Comparison of ENCODE assay signal across 8 cellular contexts in genomic region chr12:65822732-65823480, GRCh38. TPM values are rescaled to one million over a fixed set of nuclear protein-coding genes. Genes with fewer than 3 reads are reported as not detected.
A peak's percentile ranks its signal among the peaks of the same experiment; 100 is the strongest.
DNase-seq lines count a peak whose midpoint lies in the region; ATAC-seq, FAIRE-seq and TF ChIP-seq lines count a peak whose summit lies in the region.

No MANE protein-coding gene starts in this region.

- peak; percentile 72 for ATAC-seq in WTC11
- no peak for ATAC-seq in GM21528 (IDR thresholded peaks at IDR 0.05; ENCODE audit: low FRiP score, unreplicated experiment)

- CTCF ChIA-PET in AG04449 (lab: Yijun Ruan, JAX) (interaction anchor here (1.6 kb wide), 1 partner anchor 113 kb away, joined by 3 read pairs; no protein-coding TSS in a partner anchor), WTC11 (lab: Charles Lee) (interaction anchor here (0.7 to 1.6 kb wide), 5 partner anchors 80 to 266 kb away, joined by 3 to 10 read pairs (median 4); no protein-coding TSS in a partner anchor)

- no peaks in the 10 kb centered on the region for H3K27me3 Mint-ChIP-seq in WTC11 (ENCODE audit: low read depth)

- no peak for TF ChIP-seq POLR2A in H54 (IDR thresholded peaks at IDR 0.05; ENCODE audit: low read depth, low read length)

- DNase-seq in AG04449 (ENCODE audit: low read depth, low spot score) = no peak
- DNase-seq in H54 (ENCODE audit: insufficient read length, low spot score) = peak; percentile 57
- DNase-seq in WTC11 (ENCODE audit: low spot score) = peak; percentile 79
- peak; percentile 81 for DNase-seq in iPS DF 4.7 (ENCODE audit: extremely low read depth, low spot score)
- DNase-seq in stromal cell of bone marrow (ENCODE audit: low read depth) = peak; percentile 36
- DNase-seq in NCI-H1694 (lab: John Stamatoyannopoulos, UW) = no peak
- DNase-seq in NCI-H446 (lab: John Stamatoyannopoulos, UW) = no peak

- peak overlapping the region; percentile 82 for H3K4me3 Mint-ChIP-seq in WTC11

- no peaks in the 10 kb centered on the region for H3K9me3 Mint-ChIP-seq in WTC11

- H3K27ac Mint-ChIP-seq in WTC11 = peak overlapping the region; percentile 95

- POLR2A ChIA-PET in AG04449 (lab: Yijun Ruan, JAX) = interaction anchor here (0.7 to 1.2 kb wide), 2 partner anchors 13 to 127 kb away, joined by 3 read pairs; no protein-coding TSS in a partner anchor
- POLR2A ChIA-PET in WTC11 (lab: Charles Lee) = interaction anchor here (0.6 to 1.1 kb wide), 3 partner anchors 80 to 94 kb away, joined by 3 read pairs; no protein-coding TSS in a partner anchor

- peaks cover 37% of the 10 kb centered on the region for H3K4me1 Mint-ChIP-seq in WTC11

- H3K4me3 ChIP-seq in AG04449 (ENCODE audit: low read depth, low read length) = peak overlapping the region; percentile 77

- H3K36me3 Mint-ChIP-seq in WTC11 = no peaks in the 10 kb centered on the region

- TF ChIP-seq CTCF in AG04449 (IDR thresholded peaks at IDR 0.05; ENCODE audit: insufficient read depth, low read length, missing control alignments) (peak; percentile 6), WTC11 (IDR thresholded peaks at IDR 0.05) (no peak)

- peak; percentile 84 for FAIRE-seq in H54 (lab: Jason Lieb, UNC)

TF ChIP-seq in WTC11, 78 proteins besides CTCF, POLR2A, EP300 and RAD21 (continues in another document):
- TF ChIP-seq EMX1 (CRISPR knock-in tag; IDR thresholded peaks at IDR 0.05) = no peak
- TF ChIP-seq E2F5 (CRISPR knock-in tag; IDR thresholded peaks at IDR 0.05) = no peak
- no peak for TF ChIP-seq ZNF232 (CRISPR knock-in tag; IDR thresholded peaks at IDR 0.05)
- no peak for TF ChIP-seq ZNF396 (CRISPR knock-in tag; IDR thresholded peaks at IDR 0.05; ENCODE audit: borderline replicate concordance)
- TF ChIP-seq ZNF416 (CRISPR knock-in tag; IDR thresholded peaks at IDR 0.05) = no peak
- TF ChIP-seq ZNF317 (CRISPR knock-in tag; IDR thresholded peaks at IDR 0.05; ENCODE audit: borderline replicate concordance, low read depth) = no peak
- TF ChIP-seq CREM (CRISPR knock-in tag; IDR thresholded peaks at IDR 0.05) = no peak
- TF ChIP-seq ZNF281 (CRISPR knock-in tag; IDR thresholded peaks at IDR 0.05) = no peak
- no peak for TF ChIP-seq JUN (CRISPR knock-in tag; IDR thresholded peaks at IDR 0.05)
- no peak for TF ChIP-seq ZNF138 (CRISPR knock-in tag; conservative IDR thresholded peaks at IDR 0.05)
- TF ChIP-seq RELA (CRISPR knock-in tag; IDR thresholded peaks at IDR 0.05; ENCODE audit: borderline replicate concordance) = no peak
- TF ChIP-seq ZMAT4 (CRISPR knock-in tag; IDR thresholded peaks at IDR 0.05) = no peak
- no peak for TF ChIP-seq ETV6 (CRISPR knock-in tag; IDR thresholded peaks at IDR 0.05)
- TF ChIP-seq GRHL2 (CRISPR knock-in tag; IDR thresholded peaks at IDR 0.05; ENCODE audit: insufficient replicate concordance, severe bottlenecking) = no peak
- TF ChIP-seq NR1H2 (CRISPR knock-in tag; IDR thresholded peaks at IDR 0.05) = no peak
- TF ChIP-seq CDX4 (CRISPR knock-in tag; IDR thresholded peaks at IDR 0.05; ENCODE audit: borderline replicate concordance) = no peak
- TF ChIP-seq ZNF121 (CRISPR knock-in tag; IDR thresholded peaks at IDR 0.05) = no peak
- TF ChIP-seq USF1 (CRISPR knock-in tag; IDR thresholded peaks at IDR 0.05) = no peak
- TF ChIP-seq E2F4 (CRISPR knock-in tag; IDR thresholded peaks at IDR 0.05; ENCODE audit: borderline replicate concordance, low read depth) = no peak
- no peak for TF ChIP-seq FOXP4 (CRISPR knock-in tag; IDR thresholded peaks at IDR 0.05)
- TF ChIP-seq SMAD3 (CRISPR knock-in tag; IDR thresholded peaks at IDR 0.05; ENCODE audit: borderline replicate concordance) = no peak
- TF ChIP-seq ZSCAN18 (CRISPR knock-in tag; IDR thresholded peaks at IDR 0.05) = no peak
- TF ChIP-seq GABPB1 (CRISPR knock-in tag; IDR thresholded peaks at IDR 0.05) = 0 out of 2 replicates have a peak, but pooled peaks have one; percentile 41
- TF ChIP-seq FOXP1 (CRISPR knock-in tag; IDR thresholded peaks at IDR 0.05; ENCODE audit: borderline replicate concordance) = no peak
- TF ChIP-seq SP1 (CRISPR knock-in tag; conservative IDR thresholded peaks at IDR 0.05) = no peak
- TF ChIP-seq SMAD4 (CRISPR knock-in tag; IDR thresholded peaks at IDR 0.05) = no peak

RNA-seq across cellular contexts. Expression of gene HMGA2, which starts 1.4 kb away (rescaled TPM):
- 93.6 to 98.7 TPM (median 95.9 TPM) in 3 replicates for total RNA-seq in WTC11 (2021)

Comparison
In these comparisons a context has a peak if more than half of its experiments do, and no peak if none do; other contexts are left out.
1. DNase-seq: peak in H54 (single experiment), WTC11 (single experiment), iPS DF 4.7 (single experiment) and stromal cell of bone marrow (single experiment); none in AG04449 (single experiment), NCI-H1694 (single experiment) and NCI-H446 (0 of 2).